Comparison of ENCODE assay signal across 8 cellular contexts in the genomic region with DNA sequence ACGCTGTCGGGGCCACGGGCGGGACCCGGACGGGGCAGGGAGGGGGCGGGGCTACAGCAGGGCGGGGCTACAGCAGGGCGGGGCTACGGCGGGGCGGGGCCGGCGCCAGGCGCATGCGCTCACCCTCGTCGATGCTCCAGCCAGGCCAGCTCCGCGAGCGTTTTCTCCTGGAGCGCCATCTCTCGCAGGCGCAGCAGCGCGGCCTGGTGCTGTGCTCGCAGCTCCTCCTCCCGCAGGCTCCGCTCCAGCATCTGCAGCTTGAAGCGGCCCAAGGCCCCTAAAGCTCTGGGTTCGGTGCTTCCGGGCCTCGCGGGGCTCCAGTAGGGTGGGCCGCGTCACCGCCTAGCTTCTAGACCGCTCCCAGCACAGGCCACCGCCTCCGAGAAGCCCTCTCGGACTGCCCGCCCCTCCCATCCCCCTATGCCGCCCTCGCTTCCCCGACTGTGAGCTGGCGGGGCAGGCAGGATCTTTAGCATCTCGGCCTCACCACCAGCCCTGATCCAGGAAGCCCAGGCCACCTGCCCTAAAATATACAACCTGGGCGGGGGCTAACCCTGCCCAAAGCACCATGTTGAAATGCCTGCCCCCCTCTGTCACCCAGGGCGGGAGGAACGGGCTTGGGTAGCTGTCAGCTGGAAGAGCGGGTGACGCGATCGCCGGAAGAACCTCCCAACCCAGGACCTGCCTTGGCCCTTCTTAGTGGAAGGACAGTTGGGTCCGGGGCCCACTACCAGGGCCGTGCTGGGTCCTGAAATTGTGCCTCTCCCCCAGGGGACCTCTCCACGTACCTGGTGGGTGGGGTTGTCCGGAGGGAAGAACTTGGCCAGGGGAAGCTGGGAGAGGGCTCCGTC. TPM values are rescaled to one million over a fixed set of nuclear protein-coding genes. Genes with fewer than 3 reads are reported as not detected.
DNase-seq lines count a peak whose midpoint lies in the region; ATAC-seq and TF ChIP-seq lines count a peak whose summit lies in the region.

No MANE protein-coding gene starts in this region.

- no peak overlapping the region for H3K9ac ChIP-seq in neural cell (ENCODE audit: low read length)

- H3K9me3 Mint-ChIP-seq in stimulated activated naive CD8-positive, alpha-beta T cell treated with anti-CD3 and anti-CD28 coated beads, Interleukin-15, Interleukin-2, amounts not matched to agents 100 ng/mL and 50 ng/mL, for 24 hours = no peaks in the 10 kb centered on the region

- no peaks in the 10 kb centered on the region for H4K20me1 ChIP-seq in neural cell (ENCODE audit: insufficient read depth)

- H3K36me3 Mint-ChIP-seq in stimulated activated naive CD8-positive, alpha-beta T cell treated with anti-CD3 and anti-CD28 coated beads, Interleukin-15, Interleukin-2, amounts not matched to agents 100 ng/mL and 50 ng/mL, for 24 hours (ENCODE audit: low read depth) = no peaks in the 10 kb centered on the region

- TF ChIP-seq EP300 in neural cell (conservative IDR thresholded peaks at IDR 0.05; ENCODE audit: poor library complexity, severe bottlenecking) = no peak

- H3K27me3 Mint-ChIP-seq in stimulated activated naive CD8-positive, alpha-beta T cell treated with anti-CD3 and anti-CD28 coated beads, Interleukin-15, Interleukin-2, amounts not matched to agents 100 ng/mL and 50 ng/mL, for 24 hours = no peaks in the 10 kb centered on the region

- H3K4me1 Mint-ChIP-seq in stimulated activated naive CD8-positive, alpha-beta T cell treated with anti-CD3 and anti-CD28 coated beads, Interleukin-15, Interleukin-2, amounts not matched to agents 100 ng/mL and 50 ng/mL, for 24 hours (ENCODE audit: low read depth) = peaks cover 4% of the 10 kb centered on the region

- H3K4me3 ChIP-seq in fibroblast of villous mesenchyme (ENCODE audit: low read depth, low read length) (peak overlapping the region; percentile 59), neural cell (ENCODE audit: low read length) (peak overlapping the region; percentile 55)

- DNase-seq in ACHN (peak; percentile 79), RKO (ENCODE audit: low spot score) (peak; percentile 71), fibroblast of villous mesenchyme (ENCODE audit: low read depth) (peak; percentile 82)
- peak; percentile 80 for DNase-seq in activated T-helper 9 cell treated with anti-CD3 and anti-CD28 coated beads, Interleukin-2, amount 50 U/mL, for 16 hours (ENCODE audit: low read depth)

- no peaks in the 10 kb centered on the region for H3K79me2 ChIP-seq in neural cell (replicated peaks; ENCODE audit: insufficient read depth, low read length)

- peak; percentile 29 for TF ChIP-seq CTCF in fibroblast of villous mesenchyme (IDR thresholded peaks at IDR 0.05; ENCODE audit: insufficient read depth, low read depth, low read length)
- TF ChIP-seq CTCF in neural cell (IDR thresholded peaks at IDR 0.05; ENCODE audit: poor library complexity, severe bottlenecking) = peak; percentile 31

- in situ Hi-C loops in ACHN (cut with HindIII; ENCODE audit: low pct_ligation_motif_present, low pct_unique_long_range_greater_than_20kb, low sequenced_read_pairs) = no loop called here

- peak overlapping the region; percentile 74 for H3K4me3 Mint-ChIP-seq in stimulated activated naive CD8-positive, alpha-beta T cell treated with anti-CD3 and anti-CD28 coated beads, Interleukin-15, Interleukin-2, amounts not matched to agents 100 ng/mL and 50 ng/mL, for 24 hours

- no peak for TF ChIP-seq RAD21 in neural cell (conservative IDR thresholded peaks at IDR 0.05)

- H3F3A ChIP-seq in neural cell (ENCODE audit: insufficient read depth, low read length, poor library complexity, severe bottlenecking) = no peaks in the 10 kb centered on the region

- H3K27ac ChIP-seq in neural cell (ENCODE audit: low read length) = no peak overlapping the region

- no peaks in the 10 kb centered on the region for H3K27me3 ChIP-seq in neural cell (ENCODE audit: insufficient read depth, low read depth, low read length)

- no peak overlapping the region for H3K4me2 ChIP-seq in neural cell (ENCODE audit: low read length)

- ATAC-seq in GM18867 (IDR thresholded peaks at IDR 0.05; ENCODE audit: unreplicated experiment) (peak; percentile 78), HG03354 (IDR thresholded peaks at IDR 0.05; ENCODE audit: poor library complexity, severe bottlenecking, unreplicated experiment) (peak; percentile 76)

- no peak overlapping the region for H2AFZ ChIP-seq in neural cell (ENCODE audit: low read depth, low read length)

- no peaks in the 10 kb centered on the region for H3K9me3 ChIP-seq in neural cell (ENCODE audit: low read length)

- H3K36me3 ChIP-seq in neural cell (ENCODE audit: insufficient read depth, low read length) = no peaks in the 10 kb centered on the region

- peak overlapping the region; percentile 71 for H3K27ac Mint-ChIP-seq in stimulated activated naive CD8-positive, alpha-beta T cell treated with anti-CD3 and anti-CD28 coated beads, Interleukin-15, Interleukin-2, amounts not matched to agents 100 ng/mL and 50 ng/mL, for 24 hours

- no peaks in the 10 kb centered on the region for H3K9me2 ChIP-seq in neural cell (ENCODE audit: insufficient read depth, low read length)

TF ChIP-seq in neural cell, 6 proteins besides CTCF, POLR2A, EP300 and RAD21:
- TF ChIP-seq, protein P1, sequence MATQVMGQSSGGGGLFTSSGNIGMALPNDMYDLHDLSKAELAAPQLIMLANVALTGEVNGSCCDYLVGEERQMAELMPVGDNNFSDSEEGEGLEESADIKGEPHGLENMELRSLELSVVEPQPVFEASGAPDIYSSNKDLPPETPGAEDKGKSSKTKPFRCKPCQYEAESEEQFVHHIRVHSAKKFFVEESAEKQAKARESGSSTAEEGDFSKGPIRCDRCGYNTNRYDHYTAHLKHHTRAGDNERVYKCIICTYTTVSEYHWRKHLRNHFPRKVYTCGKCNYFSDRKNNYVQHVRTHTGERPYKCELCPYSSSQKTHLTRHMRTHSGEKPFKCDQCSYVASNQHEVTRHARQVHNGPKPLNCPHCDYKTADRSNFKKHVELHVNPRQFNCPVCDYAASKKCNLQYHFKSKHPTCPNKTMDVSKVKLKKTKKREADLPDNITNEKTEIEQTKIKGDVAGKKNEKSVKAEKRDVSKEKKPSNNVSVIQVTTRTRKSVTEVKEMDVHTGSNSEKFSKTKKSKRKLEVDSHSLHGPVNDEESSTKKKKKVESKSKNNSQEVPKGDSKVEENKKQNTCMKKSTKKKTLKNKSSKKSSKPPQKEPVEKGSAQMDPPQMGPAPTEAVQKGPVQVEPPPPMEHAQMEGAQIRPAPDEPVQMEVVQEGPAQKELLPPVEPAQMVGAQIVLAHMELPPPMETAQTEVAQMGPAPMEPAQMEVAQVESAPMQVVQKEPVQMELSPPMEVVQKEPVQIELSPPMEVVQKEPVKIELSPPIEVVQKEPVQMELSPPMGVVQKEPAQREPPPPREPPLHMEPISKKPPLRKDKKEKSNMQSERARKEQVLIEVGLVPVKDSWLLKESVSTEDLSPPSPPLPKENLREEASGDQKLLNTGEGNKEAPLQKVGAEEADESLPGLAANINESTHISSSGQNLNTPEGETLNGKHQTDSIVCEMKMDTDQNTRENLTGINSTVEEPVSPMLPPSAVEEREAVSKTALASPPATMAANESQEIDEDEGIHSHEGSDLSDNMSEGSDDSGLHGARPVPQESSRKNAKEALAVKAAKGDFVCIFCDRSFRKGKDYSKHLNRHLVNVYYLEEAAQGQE (IDR thresholded peaks at IDR 0.05; ENCODE audit: borderline replicate concordance) = no peak
- no peak for TF ChIP-seq EZH2 (IDR thresholded peaks at IDR 0.05; ENCODE audit: borderline replicate concordance, insufficient read depth, low read length, poor library complexity, severe bottlenecking)
- TF ChIP-seq MXI1 (conservative IDR thresholded peaks at IDR 0.05; ENCODE audit: poor library complexity, severe bottlenecking) = no peak
- no peak for TF ChIP-seq SMC3 (conservative IDR thresholded peaks at IDR 0.05; ENCODE audit: poor library complexity)
- TF ChIP-seq POLR2AphosphoS5 (IDR thresholded peaks at IDR 0.05) = no peak
- no peak for TF ChIP-seq TAF1 (IDR thresholded peaks at IDR 0.05; ENCODE audit: low read depth)

RNA-seq across cellular contexts. Expression of gene QSOX2, which starts 21.9 kb away (rescaled TPM):
- 11.3 and 15.1 TPM in 2 replicates for total RNA-seq in fibroblast of villous mesenchyme
- 20.7 and 25.1 TPM in 2 replicates for polyA plus RNA-seq in neural cell
- polyA minus RNA-seq in neural cell = 12.7 and 17.8 TPM in 2 replicates

RNA-seq across cellular contexts. Expression of gene CCDC187, which starts 36.4 kb away (rescaled TPM):
- total RNA-seq in fibroblast of villous mesenchyme = under 0.01 TPM in 2 replicates
- polyA plus RNA-seq in neural cell = not detected in 2 replicates
- not detected in 2 replicates for polyA minus RNA-seq in neural cell

RNA-seq across cellular contexts. Expression of gene GPSM1, which starts 59.9 kb away (rescaled TPM):
- total RNA-seq in fibroblast of villous mesenchyme = 54.8 and 72.5 TPM in 2 replicates
- polyA plus RNA-seq in neural cell = 117 and 148 TPM in 2 replicates
- 112 and 142 TPM in 2 replicates for polyA minus RNA-seq in neural cell
